In the genomic region with DNA sequence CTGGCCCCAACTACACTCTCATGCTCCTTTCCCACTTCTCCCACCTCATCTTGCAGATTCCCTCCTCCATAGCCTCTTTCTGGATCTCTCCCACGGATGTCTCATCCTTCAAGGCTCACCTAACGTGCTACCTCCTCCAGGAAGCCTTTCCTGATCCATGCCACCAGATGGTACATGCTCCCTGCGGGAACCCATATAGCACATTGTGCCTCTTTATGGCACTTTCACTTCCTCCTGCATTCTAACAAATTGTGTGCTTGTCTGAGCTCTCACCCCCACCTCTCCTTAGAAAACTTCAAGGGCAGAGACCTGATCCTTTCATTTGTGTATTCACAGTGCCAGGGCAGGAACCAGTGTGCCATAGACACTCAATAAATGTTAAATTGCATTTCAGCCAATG, we compare ENCODE assay signal across 1 cellular context.
TF ChIP-seq lines count a peak whose summit lies in the region.

No MANE protein-coding gene starts in this region.

TF ChIP-seq in GM12878, 131 proteins besides CTCF, POLR2A, EP300 and RAD21 (continued from another document):
- TF ChIP-seq, protein P1, sequence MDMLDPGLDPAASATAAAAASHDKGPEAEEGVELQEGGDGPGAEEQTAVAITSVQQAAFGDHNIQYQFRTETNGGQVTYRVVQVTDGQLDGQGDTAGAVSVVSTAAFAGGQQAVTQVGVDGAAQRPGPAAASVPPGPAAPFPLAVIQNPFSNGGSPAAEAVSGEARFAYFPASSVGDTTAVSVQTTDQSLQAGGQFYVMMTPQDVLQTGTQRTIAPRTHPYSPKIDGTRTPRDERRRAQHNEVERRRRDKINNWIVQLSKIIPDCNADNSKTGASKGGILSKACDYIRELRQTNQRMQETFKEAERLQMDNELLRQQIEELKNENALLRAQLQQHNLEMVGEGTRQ (IDR thresholded peaks at IDR 0.05; ENCODE audit: borderline replicate concordance, low read depth, low read length), result no peak
